ENCODE assay signal across 10 cellular contexts in genomic region chrX:20595928-20596550, GRCh38.
DNase-seq lines count a peak whose midpoint lies in the region; ATAC-seq and TF ChIP-seq lines count a peak whose summit lies in the region.
"Had no signal": no experiment of that assay in that cellular context is flagged by ENCODE, and none has a peak within 500 bp of the region (broad histone marks: within the 10 kb centered on the region; RNA-seq: fewer than 3 reads in every experiment).

No MANE protein-coding gene starts in this region.

- peak; percentile 52 for ATAC-seq in GM21529 (IDR thresholded peaks at IDR 0.05; ENCODE audit: unreplicated experiment)
- ATAC-seq in HG03442 (IDR thresholded peaks at IDR 0.05; ENCODE audit: unreplicated experiment): peak; percentile 70
- no peak for ATAC-seq in GM18873 (IDR thresholded peaks at IDR 0.05; ENCODE audit: low FRiP score, unreplicated experiment)
- ATAC-seq: psoas muscle had no signal

- peak; percentile 9 for DNase-seq in epithelial cell of esophagus (ENCODE audit: low read depth)
- DNase-seq in stimulated activated CD4-positive, alpha-beta T cell treated with anti-CD3 and anti-CD28 coated beads, Interleukin-4, amount 100 ng/mL, for 24 hours: peak; percentile 38
- no peak for DNase-seq in activated gamma-delta T cell treated with Interleukin-2 at 50 U/mL for 16 hours
- DNase-seq in NCI-H526 (lab: John Stamatoyannopoulos, UW): no peak
- no peak for DNase-seq in erythroblast (lab: John Stamatoyannopoulos, UW)
- DNase-seq: dermis blood vessel endothelial cell, psoas muscle had no signal

- no peak for TF ChIP-seq POLR2A in erythroblast (IDR thresholded peaks at IDR 0.05; ENCODE audit: low read length)

- H3K4me3 ChIP-seq in epithelial cell of esophagus (ENCODE audit: low read length): no peak overlapping the region
- H3K4me3 ChIP-seq: psoas muscle had no signal

- TF ChIP-seq CTCF in epithelial cell of esophagus (IDR thresholded peaks at IDR 0.05; ENCODE audit: insufficient read depth, low read depth, low read length, missing control alignments): no peak

Comparison
In these comparisons a context has a peak if more than half of its experiments do, and no peak if none do; other contexts are left out.
1. DNase-seq: peak in epithelial cell of esophagus (single experiment) and stimulated activated CD4-positive, alpha-beta T cell treated with anti-CD3 and anti-CD28 coated beads, Interleukin-4, amount 100 ng/mL, for 24 hours (single experiment); none in activated gamma-delta T cell treated with Interleukin-2 at 50 U/mL for 16 hours (single experiment), NCI-H526 (0 of 2) and erythroblast (0 of 2).